ENCODE assay signal across 8 cellular contexts in genomic region chr1:7299329-7299799, GRCh38.
DNase-seq lines count a peak whose midpoint lies in the region; ATAC-seq and TF ChIP-seq lines count a peak whose summit lies in the region.

No MANE protein-coding gene starts in this region.

- H3K9me3 Mint-ChIP-seq in nephron = peaks cover 22% of the 10 kb centered on the region

- peak overlapping the region; percentile 82 to 89 (median 84) for H3K27ac Mint-ChIP-seq in nephron

- H3K4me3 Mint-ChIP-seq in nephron = peak overlapping the region in 2 of 3 experiments; percentile 2 to 20

- ATAC-seq in GM21717 (IDR thresholded peaks at IDR 0.05; ENCODE audit: unreplicated experiment) = no peak

- no peak for TF ChIP-seq EP300 in esophagus muscularis mucosa (IDR thresholded peaks at IDR 0.05)

- DNase-seq in AG20443 (ENCODE audit: low spot score) (peak; percentile 90), NCI-H460 (ENCODE audit: extremely low read depth, low read depth) (peak; percentile 59), esophagus muscularis mucosa (ENCODE audit: extremely low spot score) (peak; percentile 91), SIG-M5 treated with dmso at 0.1 percent for 504 hours (lab: John Stamatoyannopoulos, UW; ENCODE audit: unreplicated experiment) (no peak), NOMO-1 (lab: John Stamatoyannopoulos, UW; ENCODE audit: unreplicated experiment in 2 of 2) (no peak), HuH-7 (ENCODE audit: low spot score) (no peak)

- intact Hi-C loops in esophagus muscularis mucosa (cut with DNase I) = no loop called here

- no peaks in the 10 kb centered on the region for H3K36me3 ChIP-seq in esophagus muscularis mucosa

- peaks cover 11 to 38% (median 30%) of the 10 kb centered on the region in 4 donors for H3K4me1 ChIP-seq in esophagus muscularis mucosa

- TF ChIP-seq CTCF in esophagus muscularis mucosa (IDR thresholded peaks at IDR 0.05) (no peak), nephron (IDR thresholded peaks at IDR 0.05; ENCODE audit: unreplicated experiment in 3 of 3) (no peak)

- peaks cover 0 to 17% (median 7%) of the 10 kb centered on the region in 4 donors for H3K9me3 ChIP-seq in esophagus muscularis mucosa

- H3K4me3 ChIP-seq in esophagus muscularis mucosa = no peak overlapping the region

- no peaks in the 10 kb centered on the region for H3K27me3 ChIP-seq in esophagus muscularis mucosa

- peak overlapping the region; percentile 48 to 75 (median 70) for H3K27ac ChIP-seq in esophagus muscularis mucosa (replicated peaks in 1 of 4)

- peaks cover 64% of the 10 kb centered on the region for H3K4me1 Mint-ChIP-seq in nephron

- H3K36me3 Mint-ChIP-seq in nephron (ENCODE audit: low read depth) = no peaks in the 10 kb centered on the region

- TF ChIP-seq POLR2A in esophagus muscularis mucosa (IDR thresholded peaks at IDR 0.05; ENCODE audit: low read depth) = no peak

- peaks cover 10% of the 10 kb centered on the region for H3K27me3 Mint-ChIP-seq in nephron (ENCODE audit: low read depth)

- WGBS in esophagus muscularis mucosa = 13% methylated on average over 8 of the region's 8 CpGs

Comparison
In these comparisons a context has a peak if more than half of its experiments do, and no peak if none do; other contexts are left out.
1. DNase-seq: peak in AG20443 (single experiment), NCI-H460 (single experiment) and esophagus muscularis mucosa (single experiment); none in SIG-M5 treated with dmso at 0.1 percent for 504 hours (single experiment), NOMO-1 (0 of 2) and HuH-7 (single experiment).